In genomic region chr19:11152318-11153062, GRCh38 we compare ENCODE assay signal across 10 cellular contexts. TPM values are rescaled to one million over a fixed set of nuclear protein-coding genes. Genes with fewer than 3 reads are reported as not detected.
A peak's percentile ranks its signal among the peaks of the same experiment; 100 is the strongest.
DNase-seq lines count a peak whose midpoint lies in the region; ATAC-seq and TF ChIP-seq lines count a peak whose summit lies in the region.
"Had no signal": no experiment of that assay in that cellular context is flagged by ENCODE, and none has a peak within 500 bp of the region (broad histone marks: within the 10 kb centered on the region; RNA-seq: fewer than 3 reads in every experiment).

No MANE protein-coding gene starts in this region.

- TF ChIP-seq CTCF in endodermal cell (conservative IDR thresholded peaks at IDR 0.05) (no peak), tibial nerve (IDR thresholded peaks at IDR 0.05) (no peak)

- peak overlapping the region; percentile 72 for H3K27ac Mint-ChIP-seq in endodermal cell
- H3K27ac Mint-ChIP-seq: activated CD4-positive, alpha-beta memory T cell treated with anti-CD3 and anti-CD28 coated beads for 36 hours had no signal

- no peaks in the 10 kb centered on the region for H3K9me3 Mint-ChIP-seq in endodermal cell
- H3K9me3 Mint-ChIP-seq: activated CD4-positive, alpha-beta memory T cell treated with anti-CD3 and anti-CD28 coated beads for 36 hours had no signal

- no peak for ATAC-seq in HG03039 (IDR thresholded peaks at IDR 0.05; ENCODE audit: unreplicated experiment)

- H3K36me3 ChIP-seq in endodermal cell (ENCODE audit: control insufficient read depth, insufficient read depth, low read length) (peaks cover 13% of the 10 kb centered on the region), tibial nerve (no peaks in the 10 kb centered on the region)

- peak in 1 of 2 donors; percentile 9 for TF ChIP-seq POLR2A in tibial nerve (IDR thresholded peaks at IDR 0.05)

- no peaks in the 10 kb centered on the region for H3K4me1 ChIP-seq in endodermal cell (ENCODE audit: control insufficient read depth, insufficient read depth, low read length)
- peaks cover 0 to 60% (median 11%) of the 10 kb centered on the region in 4 donors for H3K4me1 ChIP-seq in tibial nerve

- no peaks in the 10 kb centered on the region for H3K27me3 ChIP-seq in endodermal cell (ENCODE audit: control insufficient read depth, insufficient read depth, low read length, poor library complexity, severe bottlenecking)
- no peaks in the 10 kb centered on the region for H3K27me3 ChIP-seq in tibial nerve

- peaks cover 15% of the 10 kb centered on the region for H3K36me3 Mint-ChIP-seq in endodermal cell (ENCODE audit: low read depth)

- DNase-seq in NCI-H69 (lab: John Stamatoyannopoulos, UW) (peak; percentile 32), endodermal cell (no peak), lung microvascular endothelial cell (ENCODE audit: low read depth in 2 of 2) (peak; percentile 79 to 93), tibial nerve (ENCODE audit: low spot score in 2 of 2) (peak; percentile 58 to 77), SKM-1 (lab: John Stamatoyannopoulos, UW; ENCODE audit: unreplicated experiment) (no peak), NCI-H774 (lab: John Stamatoyannopoulos, UW) (no peak)
- DNase-seq in stimulated activated naive CD4-positive, alpha-beta T cell (lab: John Stamatoyannopoulos, UW), result no peak
- DNase-seq: activated CD4-positive, alpha-beta memory T cell treated with anti-CD3 and anti-CD28 coated beads for 36 hours; NCI-H2171 treated with DMSO at 0.1 percent for 48 hours had no signal

- H3K27me3 Mint-ChIP-seq in endodermal cell (ENCODE audit: insufficient read depth), result no peaks in the 10 kb centered on the region
- H3K27me3 Mint-ChIP-seq: activated CD4-positive, alpha-beta memory T cell treated with anti-CD3 and anti-CD28 coated beads for 36 hours had no signal

- H3K4me1 Mint-ChIP-seq in endodermal cell, result peaks cover 10% of the 10 kb centered on the region

- H3K4me3 ChIP-seq in endodermal cell (ENCODE audit: low read length) (no peak overlapping the region), tibial nerve (no peak overlapping the region)

- no peaks in the 10 kb centered on the region for H3K9me3 ChIP-seq in endodermal cell (ENCODE audit: control insufficient read depth, low read length)
- H3K9me3 ChIP-seq in tibial nerve, result no peaks in the 10 kb centered on the region

- no peak overlapping the region for H3K27ac ChIP-seq in endodermal cell (ENCODE audit: low read depth, low read length)
- peak overlapping the region; percentile 59 to 87 (median 76) for H3K27ac ChIP-seq in tibial nerve

- no peak overlapping the region for H3K4me3 Mint-ChIP-seq in endodermal cell
- H3K4me3 Mint-ChIP-seq: activated CD4-positive, alpha-beta memory T cell treated with anti-CD3 and anti-CD28 coated beads for 36 hours had no signal

- peak in 1 of 2 donors; percentile 87 for TF ChIP-seq EP300 in tibial nerve (IDR thresholded peaks at IDR 0.05)

- H3K9ac ChIP-seq in endodermal cell (ENCODE audit: extremely low read depth, low read length, poor library complexity, severe bottlenecking), result no peak overlapping the region

- 93 to 96% methylated on average over 8 to 11 of the region's 11 CpGs for WGBS in endodermal cell (ENCODE audit: insufficient coverage in 1 of 2, insufficient read length in 1 of 2), 2 experiments
- 52 to 59% methylated on average over 10 to 11 of the region's 11 CpGs for WGBS in tibial nerve, 2 donors

RNA-seq across cellular contexts. Expression of gene SPC24, which starts 3.1 kb away (rescaled TPM):
- total RNA-seq in endodermal cell (10 to 100 TPM; 35.4 to 50.0 TPM), lung microvascular endothelial cell (14.3 and 35.7 TPM in 2 replicates), tibial nerve (10 to 100 TPM in 1 of 4 donors, 1 to 10 TPM in 3; 2.6 to 20.4 (median 4.4) TPM)
- 29.9 TPM for polyA plus RNA-seq in endodermal cell (2013, experiment 1 of 2)
- 34.5 TPM for polyA plus RNA-seq in endodermal cell (2013, experiment 2 of 2)

RNA-seq across cellular contexts. Expression of gene KANK2, which starts 44.9 kb away (rescaled TPM):
- total RNA-seq in endodermal cell (10 to 100 TPM; 74.2 to 87.7 TPM), lung microvascular endothelial cell (39.0 and 110 TPM in 2 replicates), tibial nerve (100 to 1,000 TPM; 355 to 752 (median 582) TPM)
- 27.0 TPM for polyA plus RNA-seq in endodermal cell (2013, experiment 1 of 2)
- polyA plus RNA-seq in endodermal cell (2013, experiment 2 of 2), result 29.6 TPM

Comparison
In these comparisons a context has a peak if more than half of its experiments do, and no peak if none do; other contexts are left out.
1. DNase-seq: peak in NCI-H69 (single experiment), lung microvascular endothelial cell (2 of 2) and tibial nerve (2 of 2); none in endodermal cell (single experiment), stimulated activated naive CD4-positive, alpha-beta T cell (0 of 6), SKM-1 (single experiment) and NCI-H774 (single experiment).